In the genomic region with DNA sequence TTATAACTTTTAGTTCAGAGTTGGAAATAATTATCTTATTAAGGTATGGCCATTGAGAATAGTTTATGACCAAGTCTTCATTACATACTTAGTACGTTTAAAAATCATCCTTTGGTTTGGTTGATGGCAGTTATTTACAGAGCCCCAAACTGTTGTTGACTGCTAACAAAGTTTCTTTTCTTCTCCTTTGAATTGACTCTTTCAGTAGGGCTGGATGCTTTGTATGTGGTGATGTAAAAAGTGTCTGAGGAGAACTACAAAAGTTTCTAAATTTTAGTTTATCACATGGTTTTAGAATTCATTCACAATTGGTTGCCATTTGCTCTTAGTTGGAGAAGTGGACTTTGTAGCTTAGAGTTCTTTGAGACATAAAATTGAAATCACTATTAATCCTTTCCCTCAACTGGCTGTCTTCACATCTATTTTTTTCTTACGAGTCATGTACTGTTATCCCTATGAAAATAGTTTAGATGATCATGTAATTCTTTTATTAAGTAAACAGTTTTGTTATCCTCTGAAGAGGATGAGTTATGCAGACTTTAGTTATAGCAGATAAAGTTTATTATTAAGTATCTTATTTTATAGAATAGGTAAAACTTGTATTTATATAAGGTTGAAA, we compare ENCODE assay signal across 18 cellular contexts.
"Had no signal": no experiment of that assay in that cellular context is flagged by ENCODE, and none has a peak within 500 bp of the region (broad histone marks: within the 10 kb centered on the region; RNA-seq: fewer than 3 reads in every experiment).

No MANE protein-coding gene starts in this region.

- H3K27ac Mint-ChIP-seq: activated CD4-positive, alpha-beta T cell treated with anti-CD3 and anti-CD28 coated beads for 36 hours; activated naive CD8-positive, alpha-beta T cell; dendritic cell treated with granulocyte-macrophage colony-stimulating factor and Interleukin-4, amounts not matched to agents 40 ng/mL and 50 ng/mL, for 4 days; natural killer cell; WTC11 had no signal

- DNase-seq: activated CD4-positive, alpha-beta T cell treated with anti-CD3 and anti-CD28 coated beads for 36 hours; activated CD4-positive, alpha-beta T cell treated with anti-CD3 and anti-CD28 coated beads, Interleukin-2, amount 50 U/mL, for 48 hours; effector memory CD4-positive, alpha-beta T cell; foreskin fibroblast; heart left ventricle; left ventricle myocardium superior; mesenchymal stem cell; natural killer cell; posterior cingulate gyrus; retina; stimulated activated CD4-positive, alpha-beta T cell treated with anti-CD3 and anti-CD28 coated beads, Interleukin-2, amount 100 ng/mL, for 24 hours; stimulated activated naive CD4-positive, alpha-beta T cell treated with Interleukin-2 at 50 U/mL for 16 hours; transverse colon had no signal

- H3K27me3 Mint-ChIP-seq: dendritic cell treated with granulocyte-macrophage colony-stimulating factor and Interleukin-4, amounts not matched to agents 40 ng/mL and 50 ng/mL, for 4 days had no signal

- H3K27ac ChIP-seq: esophagus muscularis mucosa, heart left ventricle, transverse colon, vagina had no signal

- H3K4me1 Mint-ChIP-seq: activated CD4-positive, alpha-beta T cell treated with anti-CD3 and anti-CD28 coated beads for 36 hours; natural killer cell had no signal

- H3K4me3 Mint-ChIP-seq: activated CD4-positive, alpha-beta T cell treated with anti-CD3 and anti-CD28 coated beads for 36 hours; activated naive CD8-positive, alpha-beta T cell; dendritic cell treated with granulocyte-macrophage colony-stimulating factor and Interleukin-4, amounts not matched to agents 40 ng/mL and 50 ng/mL, for 4 days; natural killer cell; WTC11 had no signal

- H3K9me3 Mint-ChIP-seq: dendritic cell treated with granulocyte-macrophage colony-stimulating factor and Interleukin-4, amounts not matched to agents 40 ng/mL and 50 ng/mL, for 4 days; WTC11 had no signal

- H3K36me3 Mint-ChIP-seq: activated naive CD8-positive, alpha-beta T cell; natural killer cell; WTC11 had no signal

- ATAC-seq: activated CD4-positive, alpha-beta T cell treated with anti-CD3 and anti-CD28 coated beads for 36 hours; heart left ventricle; left ventricle myocardium superior; natural killer cell; WTC11 had no signal
